In genomic region chr17:28701987-28702751, GRCh38 we compare ENCODE assay signal across 12 cellular contexts. TPM values are rescaled to one million over a fixed set of nuclear protein-coding genes. Genes with fewer than 3 reads are reported as not detected.
DNase-seq lines count a peak whose midpoint lies in the region; ATAC-seq and TF ChIP-seq lines count a peak whose summit lies in the region.
"Had no signal": no experiment of that assay in that cellular context is flagged by ENCODE, and none has a peak within 500 bp of the region (broad histone marks: within the 10 kb centered on the region; RNA-seq: fewer than 3 reads in every experiment).

No MANE protein-coding gene starts in this region.

- intact Hi-C loops in head of caudate nucleus (cut with DNase I), result no loop called here
- intact Hi-C loops in body of pancreas (cut with DNase I), result no loop called here

- ATAC-seq in T-helper 17 cell, result no peak
- no peak for ATAC-seq in GM21576 (IDR thresholded peaks at IDR 0.05; ENCODE audit: unreplicated experiment)
- no peak for ATAC-seq in body of pancreas
- ATAC-seq: activated T-cell treated with anti-CD3 and anti-CD28 coated beads, Interleukin-2, amount 50 U/mL, for 4 hours had no signal

- H3K9me3 Mint-ChIP-seq in activated naive CD4-positive, alpha-beta T cell treated with anti-CD3 and anti-CD28 coated beads, Interleukin-2, amount 10 ng/mL, durations not matched to agents 7 days and 5 days, result no peaks in the 10 kb centered on the region
- H3K9me3 Mint-ChIP-seq: activated T-cell treated with anti-CD3 and anti-CD28 coated beads, Interleukin-2, amount 50 U/mL, for 4 hours had no signal

- H3K4me1 ChIP-seq in body of pancreas (peaks cover 9% of the 10 kb centered on the region), right atrium auricular region (no peaks in the 10 kb centered on the region)

- H3K4me3 Mint-ChIP-seq in activated naive CD4-positive, alpha-beta T cell treated with anti-CD3 and anti-CD28 coated beads, Interleukin-2, amount 10 ng/mL, durations not matched to agents 7 days and 5 days, result no peak overlapping the region
- peak overlapping the region; percentile 50 for H3K4me3 Mint-ChIP-seq in T-helper 17 cell
- H3K4me3 Mint-ChIP-seq: activated T-cell treated with anti-CD3 and anti-CD28 coated beads, Interleukin-2, amount 50 U/mL, for 4 hours had no signal

- no peaks in the 10 kb centered on the region for H3K27me3 Mint-ChIP-seq in activated naive CD4-positive, alpha-beta T cell treated with anti-CD3 and anti-CD28 coated beads, Interleukin-2, amount 10 ng/mL, durations not matched to agents 7 days and 5 days
- no peaks in the 10 kb centered on the region for H3K27me3 Mint-ChIP-seq in T-helper 17 cell

- no peak for DNase-seq in activated naive CD4-positive, alpha-beta T cell treated with anti-CD3 and anti-CD28 coated beads, Interleukin-2, amount 10 ng/mL, durations not matched to agents 7 days and 5 days
- no peak for DNase-seq in activated naive CD4-positive, alpha-beta T cell treated with anti-CD3 and anti-CD28 coated beads, Interleukin-2, amount 50 U/mL, for 16 hours
- DNase-seq in T-helper 17 cell (no peak), head of caudate nucleus (peak in 41 of 42 donors; percentile 16 to 85 (median 57)), superior temporal gyrus (ENCODE audit: extremely low spot score) (peak; percentile 78), body of pancreas (no peak), right atrium auricular region (ENCODE audit: low spot score) (no peak)
- DNase-seq: activated T-cell treated with anti-CD3 and anti-CD28 coated beads, Interleukin-2, amount 50 U/mL, for 4 hours; SHP77; transverse colon had no signal

- H3K36me3 ChIP-seq in body of pancreas (replicated peaks in 1 of 2; ENCODE audit: insufficient read depth in 1 of 2, low read depth in 2 of 2) (peaks cover 0 to 53% of the 10 kb centered on the region in 2 donors), right atrium auricular region (peaks cover 64% of the 10 kb centered on the region)

- H3K27me3 ChIP-seq in body of pancreas, result no peaks in the 10 kb centered on the region
- no peaks in the 10 kb centered on the region for H3K27me3 ChIP-seq in right atrium auricular region
- H3K27me3 ChIP-seq: transverse colon had no signal

- peak overlapping the region; percentile 67 for H3K27ac Mint-ChIP-seq in activated naive CD4-positive, alpha-beta T cell treated with anti-CD3 and anti-CD28 coated beads, Interleukin-2, amount 10 ng/mL, durations not matched to agents 7 days and 5 days
- peak overlapping the region; percentile 72 for H3K27ac Mint-ChIP-seq in T-helper 17 cell

- TF ChIP-seq CTCF in body of pancreas (IDR thresholded peaks at IDR 0.05), result no peak
- TF ChIP-seq CTCF in right atrium auricular region (IDR thresholded peaks at IDR 0.05), result no peak

- TF ChIP-seq POLR2A in body of pancreas (IDR thresholded peaks at IDR 0.05), result no peak

- no peaks in the 10 kb centered on the region for H3K4me1 Mint-ChIP-seq in activated naive CD4-positive, alpha-beta T cell treated with anti-CD3 and anti-CD28 coated beads, Interleukin-2, amount 10 ng/mL, durations not matched to agents 7 days and 5 days
- H3K4me1 Mint-ChIP-seq in T-helper 17 cell, result peaks cover 10% of the 10 kb centered on the region

- CTCF ChIA-PET in activated naive CD4-positive, alpha-beta T cell treated with anti-CD3 and anti-CD28 coated beads, Interleukin-2, amount 10 ng/mL, durations not matched to agents 7 days and 5 days (lab: Charles Lee), result interaction anchor here (1.0 to 1.1 kb wide), 2 partner anchors 89 to 415 kb away, joined by 3 read pairs; no protein-coding TSS in a partner anchor

- H3K9me3 ChIP-seq in T-helper 17 cell (ENCODE audit: control insufficient read depth, low read length, poor library complexity, severe bottlenecking) (no peaks in the 10 kb centered on the region), body of pancreas (no peaks in the 10 kb centered on the region), right atrium auricular region (no peaks in the 10 kb centered on the region)
- H3K9me3 ChIP-seq: transverse colon had no signal

- H3K4me3 ChIP-seq in body of pancreas (no peak overlapping the region), right atrium auricular region (no peak overlapping the region)
- H3K4me3 ChIP-seq: skin epidermis, transverse colon had no signal

- 64 to 72% methylated on average over 8 to 10 of the region's 11 CpGs for WGBS in body of pancreas, 2 donors

- H3K27ac ChIP-seq in body of pancreas (no peak overlapping the region), right atrium auricular region (no peak overlapping the region)
- H3K27ac ChIP-seq: skin epidermis, transverse colon had no signal

- peaks cover 51% of the 10 kb centered on the region for H3K36me3 Mint-ChIP-seq in activated naive CD4-positive, alpha-beta T cell treated with anti-CD3 and anti-CD28 coated beads, Interleukin-2, amount 10 ng/mL, durations not matched to agents 7 days and 5 days
- H3K36me3 Mint-ChIP-seq in T-helper 17 cell (ENCODE audit: low read depth), result peaks cover 8% of the 10 kb centered on the region

RNA-seq across cellular contexts. Expression of gene PROCA1, which starts 9.5 kb away (rescaled TPM):
- total RNA-seq in T-helper 17 cell, result 1 to 10 TPM; 4.8 to 6.3 TPM
- not detected for total RNA-seq in body of pancreas
- 1 to 10 TPM in 1 of 2 donors, under 1 TPM in 1; 0.94 to 1.4 TPM for total RNA-seq in right atrium auricular region

RNA-seq across cellular contexts. Expression of gene RAB34, which starts 15.5 kb away (rescaled TPM):
- total RNA-seq in T-helper 17 cell, result 10 to 100 TPM in 1 of 2 donors, 1 to 10 TPM in 1; 8.3 to 24.3 TPM
- total RNA-seq in body of pancreas, result 10 to 100 TPM; 18.2 to 61.3 TPM
- 100 to 1,000 TPM in 1 of 2 donors, 10 to 100 TPM in 1; 55.8 to 139 TPM for total RNA-seq in right atrium auricular region

RNA-seq across cellular contexts. Expression of gene RPL23A, which starts 17.6 kb away (rescaled TPM):
- total RNA-seq in T-helper 17 cell (1,000 to 10,000 TPM; 2,757 to 2,860 TPM), body of pancreas (100 to 1,000 TPM; 208 to 220 TPM), right atrium auricular region (100 to 1,000 TPM; 231 to 505 TPM)

RNA-seq across cellular contexts. Expression of gene TLCD1, which starts 23.9 kb away (rescaled TPM):
- total RNA-seq in T-helper 17 cell (1 to 10 TPM; 1.1 to 1.4 TPM), body of pancreas (1 to 10 TPM; 2.0 to 3.1 TPM), right atrium auricular region (1 to 10 TPM in 1 of 2 donors, not detected in 1; 1.7 TPM)

RNA-seq across cellular contexts. Expression of gene NEK8, which starts 26.4 kb away (rescaled TPM):
- total RNA-seq in T-helper 17 cell (1 to 10 TPM; 5.8 to 8.8 TPM), body of pancreas (10 to 100 TPM in 1 of 2 donors, 1 to 10 TPM in 1; 2.9 to 18.5 TPM), right atrium auricular region (1 to 10 TPM; 1.0 to 1.1 TPM)

Comparison
In these comparisons a context has a peak if more than half of its experiments do, and no peak if none do; other contexts are left out.
1. DNase-seq: peak in head of caudate nucleus (41 of 42) and superior temporal gyrus (single experiment); none in activated naive CD4-positive, alpha-beta T cell treated with anti-CD3 and anti-CD28 coated beads, Interleukin-2, amount 10 ng/mL, durations not matched to agents 7 days and 5 days (single experiment), activated naive CD4-positive, alpha-beta T cell treated with anti-CD3 and anti-CD28 coated beads, Interleukin-2, amount 50 U/mL, for 16 hours (single experiment), T-helper 17 cell (0 of 3), body of pancreas (0 of 4) and right atrium auricular region (single experiment).
2. RNA of gene RPL23A, which starts 17.6 kb away (total RNA-seq): 2,757 to 2,860 TPM in T-helper 17 cell; 231 to 505 TPM in right atrium auricular region and 208 to 220 TPM in body of pancreas; every median in the first group is over 4 times any median in the second.